ENCODE assay signal across 8 cellular contexts in genomic region chr19:19597809-19598306, GRCh38. TPM values are rescaled to one million over a fixed set of nuclear protein-coding genes. Genes with fewer than 3 reads are reported as not detected.
DNase-seq lines count a peak whose midpoint lies in the region; ATAC-seq lines count a peak whose summit lies in the region.

No MANE protein-coding gene starts in this region.

- no peaks in the 10 kb centered on the region for H3K9me3 ChIP-seq in KOPT-K1 (ENCODE audit: insufficient read depth, low read length, poor library complexity, severe bottlenecking)

- H3K27ac Mint-ChIP-seq in activated naive CD4-positive, alpha-beta T cell treated with anti-CD3 and anti-CD28 coated beads, Interleukin-2, amount 50 U/mL, for 72 hours = peak overlapping the region; percentile 100

- peaks cover 10% of the 10 kb centered on the region in 2 donors for H3K9me3 Mint-ChIP-seq in activated naive CD4-positive, alpha-beta T cell treated with anti-CD3 and anti-CD28 coated beads, Interleukin-2, amount 50 U/mL, for 72 hours

- peak overlapping the region; percentile 73 for H3K27ac ChIP-seq in KOPT-K1 (ENCODE audit: low read depth, low read length, poor library complexity, severe bottlenecking)

- H3K36me3 Mint-ChIP-seq in activated naive CD4-positive, alpha-beta T cell treated with anti-CD3 and anti-CD28 coated beads, Interleukin-2, amount 50 U/mL, for 72 hours = peaks cover 17 to 36% of the 10 kb centered on the region in 2 donors

- peak; percentile 78 for DNase-seq in CD1c-positive myeloid dendritic cell (ENCODE audit: extremely low spot score)
- DNase-seq in activated naive CD4-positive, alpha-beta T cell treated with anti-CD3 and anti-CD28 coated beads, Interleukin-2, amount 50 U/mL, for 72 hours (ENCODE audit: low spot score in 2 of 2) = peak; percentile 58 to 76
- no peak for DNase-seq in kidney glomerular epithelial cell (lab: John Stamatoyannopoulos, UW)
- DNase-seq in NCI-H2227 treated with DMSO at 0.1 percent for 48 hours (lab: John Stamatoyannopoulos, UW) = no peak
- no peak for DNase-seq in UCSD-AML1 (lab: John Stamatoyannopoulos, UW; ENCODE audit: unreplicated experiment)
- no peak for DNase-seq in GM03348 (ENCODE audit: low spot score)

- peak; percentile 65 for ATAC-seq in GM21381 (IDR thresholded peaks at IDR 0.05; ENCODE audit: unreplicated experiment)
- peak; percentile 78 to 81 for ATAC-seq in activated naive CD4-positive, alpha-beta T cell treated with anti-CD3 and anti-CD28 coated beads, Interleukin-2, amount 50 U/mL, for 72 hours

- H3K36me3 ChIP-seq in KOPT-K1 (ENCODE audit: insufficient read depth, low read length) = peaks cover 25% of the 10 kb centered on the region; the same call in 1 of the 2 replicates

RNA-seq across cellular contexts. Expression of gene PBX4, which starts 20.6 kb away (rescaled TPM):
- 10 to 100 TPM; 27.6 to 37.3 TPM for total RNA-seq in activated naive CD4-positive, alpha-beta T cell treated with anti-CD3 and anti-CD28 coated beads, Interleukin-2, amount 50 U/mL, for 72 hours

RNA-seq across cellular contexts. Expression of gene LPAR2, which starts 30.2 kb away (rescaled TPM):
- 100 to 1,000 TPM in 1 of 2 donors, 10 to 100 TPM in 1; 35.4 to 122 TPM for total RNA-seq in activated naive CD4-positive, alpha-beta T cell treated with anti-CD3 and anti-CD28 coated beads, Interleukin-2, amount 50 U/mL, for 72 hours

RNA-seq across cellular contexts. Expression of gene GMIP, which starts 45.6 kb away (rescaled TPM):
- 100 to 1,000 TPM in 1 of 2 donors, 10 to 100 TPM in 1; 69.7 to 106 TPM for total RNA-seq in activated naive CD4-positive, alpha-beta T cell treated with anti-CD3 and anti-CD28 coated beads, Interleukin-2, amount 50 U/mL, for 72 hours

RNA-seq across cellular contexts. Expression of gene CILP2, which starts 59.8 kb away (rescaled TPM):
- under 1 TPM; 0.25 to 0.31 TPM for total RNA-seq in activated naive CD4-positive, alpha-beta T cell treated with anti-CD3 and anti-CD28 coated beads, Interleukin-2, amount 50 U/mL, for 72 hours

Comparison
In these comparisons a context has a peak if more than half of its experiments do, and no peak if none do; other contexts are left out.
1. DNase-seq: peak in CD1c-positive myeloid dendritic cell (single experiment) and activated naive CD4-positive, alpha-beta T cell treated with anti-CD3 and anti-CD28 coated beads, Interleukin-2, amount 50 U/mL, for 72 hours (2 of 2); none in kidney glomerular epithelial cell (single experiment), NCI-H2227 treated with DMSO at 0.1 percent for 48 hours (single experiment), UCSD-AML1 (single experiment) and GM03348 (single experiment).